19 cellular contexts compared by ENCODE assay signal in the genomic region with DNA sequence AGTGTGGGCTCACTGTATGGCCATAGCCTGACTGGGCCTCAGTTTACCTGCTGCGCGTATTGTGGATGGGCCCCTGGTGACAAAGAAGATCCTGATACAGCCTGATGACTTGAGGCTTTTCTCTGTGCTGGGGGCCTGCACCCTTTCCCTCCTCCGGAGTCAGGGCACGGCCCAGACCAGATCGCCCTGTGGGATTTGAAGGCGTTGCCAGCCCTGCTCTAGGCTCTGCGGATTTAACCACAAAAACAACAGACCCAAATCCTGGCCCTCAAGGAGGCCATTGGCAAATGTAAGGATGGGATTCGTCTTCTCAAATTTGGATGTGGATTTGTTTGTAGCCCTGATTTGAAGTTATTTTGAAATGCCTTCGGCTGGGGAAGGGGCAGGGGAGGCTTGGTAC.
A peak's percentile ranks its signal among the peaks of the same experiment; 100 is the strongest.
DNase-seq lines count a peak whose midpoint lies in the region; ATAC-seq, FAIRE-seq and TF ChIP-seq lines count a peak whose summit lies in the region.
"Had no signal": no experiment of that assay in that cellular context is flagged by ENCODE, and none has a peak within 500 bp of the region (broad histone marks: within the 10 kb centered on the region; RNA-seq: fewer than 3 reads in every experiment).

No MANE protein-coding gene starts in this region.

- H2BK15ac ChIP-seq in H1 (ENCODE audit: low read length) = 0 out of 2 replicates have a peak overlapping the region, but pooled peaks have one; percentile 72

- H3K9me3 ChIP-seq in left ventricle myocardium inferior (replicated peaks) (no peaks in the 10 kb centered on the region), PC-3 (ENCODE audit: low read length) (no peaks in the 10 kb centered on the region), H1 (ENCODE audit: insufficient read depth in 2 of 2, low read depth in 1 of 2, low read length in 1 of 2) (no peaks in the 10 kb centered on the region)
- H3K9me3 ChIP-seq: Caco-2, MG63 had no signal

- no peak overlapping the region for H3K14ac ChIP-seq in H1 (ENCODE audit: insufficient read length)

- POLR2A ChIA-PET in PC-3 (lab: Charles Lee; ENCODE audit: unreplicated experiment) = no interaction called here
- POLR2A ChIA-PET in H1 (lab: Charles Lee; ENCODE audit: partially characterized antibody) = interaction anchor here (2.3 kb wide), 1 partner anchor 65 kb away, joined by 5 read pairs; no protein-coding TSS in a partner anchor

- no peak for TF ChIP-seq EP300 in H1 (IDR thresholded peaks at IDR 0.05; ENCODE audit: borderline replicate concordance in 1 of 2, low read depth in 2 of 2, low read length in 2 of 2)

- intact Hi-C loops in left ventricle myocardium inferior (cut with micrococcal nuclease) (loop anchor here (5.0 to 10.0 kb wide), 3 partner anchors 68 to 196 kb away; a partner anchor contains a TSS), Right ventricle myocardium inferior (cut with DNase I) (no loop called here), PC-3 (cut with micrococcal nuclease) (loop anchor here (10.0 kb wide), 1 partner anchor 68 kb away; no protein-coding TSS in a partner anchor)

- no peak for TF ChIP-seq RAD21 in H1 (IDR thresholded peaks at IDR 0.05 in 1 of 2, conservative IDR thresholded peaks at IDR 0.05 in 1 of 2; ENCODE audit: low read depth in 2 of 2, low read length in 2 of 2)

- H3K56ac ChIP-seq in H1 (replicated peaks; ENCODE audit: insufficient read length, low read depth, low read length) = no peak overlapping the region

- no peaks in the 10 kb centered on the region for H3K79me1 ChIP-seq in H1 (ENCODE audit: low read depth, low read length)

- DNase-seq in left ventricle myocardium inferior (no peak), Right ventricle myocardium inferior (ENCODE audit: missing footprints) (no peak), PC-3 (peak; percentile 8), H1 (ENCODE audit: low read depth in 1 of 2, low spot score in 2 of 2) (no peak), urothelium cell line (ENCODE audit: low spot score) (peak; percentile 48), brain microvascular endothelial cell (no peak), HuH-7 (ENCODE audit: low spot score) (no peak)
- DNase-seq: Caco-2; CD4-positive, alpha-beta T cell; GDM1; NCI-H1092; NCI-H1436 treated with DMSO at 0.1 percent for 48 hours; NCI-H2029; NCI-H446 treated with DMSO at 0.1 percent for 48 hours; NK-92 treated with Interleukin-12 subunit alpha and Interleukin-12 subunit beta, amount 100 ng/mL, for 24 hours; SIG-M5 had no signal

- no peaks in the 10 kb centered on the region for H3F3A ChIP-seq in PC-3 (ENCODE audit: low read length, unreplicated experiment)

- H3K4ac ChIP-seq in H1 (replicated peaks; ENCODE audit: insufficient read length, low read depth, low read length) = no peak overlapping the region

- H3K4me3 ChIP-seq in left ventricle myocardium inferior (no peak overlapping the region), PC-3 (ENCODE audit: low read length) (no peak overlapping the region), H1 (ENCODE audit: extremely low read depth in 1 of 4, insufficient read depth in 2 of 4, low read depth in 3 of 4, low read length in 4 of 4) (no peak overlapping the region), brain microvascular endothelial cell (ENCODE audit: low read depth, low read length) (no peak overlapping the region)
- H3K4me3 ChIP-seq: MG63 had no signal

- in situ Hi-C loops in brain microvascular endothelial cell (cut with HindIII; ENCODE audit: low pct_ligation_motif_present, low sequenced_read_pairs) = no loop called here

- BruUV-seq in PC-3 (replicated peaks; lab: Mats Ljungman, UMichigan) = no TSS peak

- no peak overlapping the region for H3K18ac ChIP-seq in H1 (ENCODE audit: extremely low read depth, low read length)

- H3K23me2 ChIP-seq in H1 (ENCODE audit: low read depth, low read length) = no peaks in the 10 kb centered on the region

- no peak for TF ChIP-seq POLR2A in H1 (IDR thresholded peaks at IDR 0.05; ENCODE audit: control extremely low read depth in 1 of 2, low read depth in 2 of 2, low read length in 2 of 2)

- H3K27ac ChIP-seq in left ventricle myocardium inferior (replicated peaks) (peak overlapping the region; percentile 71), PC-3 (ENCODE audit: low read length) (no peak overlapping the region), H1 (ENCODE audit: low read depth, low read length) (no peak overlapping the region), brain microvascular endothelial cell (no peak overlapping the region)
- H3K27ac ChIP-seq: KMS-11 had no signal

- no peak overlapping the region for H3K23ac ChIP-seq in H1 (ENCODE audit: insufficient read length)

- no peak overlapping the region for H4K91ac ChIP-seq in H1 (replicated peaks; ENCODE audit: insufficient read length, low read length)

- no peak overlapping the region for H4K5ac ChIP-seq in H1 (ENCODE audit: insufficient read length, low read depth, low read length)

- H3K4me2 ChIP-seq in PC-3 (ENCODE audit: low read length) (peak overlapping the region; percentile 34; the same call in 1 of the 2 replicates), H1 (ENCODE audit: insufficient read depth in 1 of 2, low read depth in 2 of 2, low read length in 2 of 2) (no peak overlapping the region)
- H3K4me2 ChIP-seq: KMS-11 had no signal

- no peak overlapping the region for H4K8ac ChIP-seq in H1 (ENCODE audit: extremely low read depth, insufficient read depth, low read length)

- H3K9me2 ChIP-seq in PC-3 (replicated peaks; ENCODE audit: low read length) = no peaks in the 10 kb centered on the region

- 95% methylated on average over 9 of the region's 9 CpGs; no CpG with 5 or more reads in 1 of the 2 experiments for WGBS in H1 (ENCODE audit: extremely low coverage in 1 of 2, insufficient coverage in 1 of 2, insufficient read length in 1 of 2, insufficient replicate concordance in 2 of 2, low coverage in 1 of 2, low lambda C conversion rate in 2 of 2, missing lambda C conversion rate in 1 of 2), 2 experiments

- H3K36me3 ChIP-seq in left ventricle myocardium inferior = no peaks in the 10 kb centered on the region
- H3K36me3 ChIP-seq in PC-3 (ENCODE audit: low read depth, low read length) = no peaks in the 10 kb centered on the region
- H3K36me3 ChIP-seq in H1 (ENCODE audit: control insufficient read depth in 2 of 4, insufficient read depth in 4 of 4, low read length in 3 of 4) = no peaks in the 10 kb centered on the region
- H3K36me3 ChIP-seq in brain microvascular endothelial cell (replicated peaks) = no peaks in the 10 kb centered on the region
- H3K36me3 ChIP-seq: MG63 had no signal

- peaks cover 81% of the 10 kb centered on the region for H3K4me1 ChIP-seq in left ventricle myocardium inferior
- peaks cover 13% of the 10 kb centered on the region for H3K4me1 ChIP-seq in PC-3 (ENCODE audit: insufficient read depth, low read length)
- H3K4me1 ChIP-seq in H1 (replicated peaks in 1 of 4; ENCODE audit: control insufficient read depth in 3 of 4, insufficient read depth in 4 of 4, low read length in 3 of 4) = peaks cover 0 to 15% (median 6%) of the 10 kb centered on the region in 4 experiments
- H3K4me1 ChIP-seq: Caco-2 had no signal

- no peak for ATAC-seq in Right ventricle myocardium inferior
- ATAC-seq in PC-3 = no peak
- no peak for ATAC-seq in GM18519 (IDR thresholded peaks at IDR 0.05; ENCODE audit: low FRiP score, unreplicated experiment)

- H2BK5ac ChIP-seq in H1 (ENCODE audit: low read depth, low read length) = no peak overlapping the region

- H2AFZ ChIP-seq in PC-3 (ENCODE audit: low read length) (no peak overlapping the region), H1 (ENCODE audit: low read length) (no peak overlapping the region)

- CTCF ChIA-PET in PC-3 (lab: Charles Lee) (interaction anchor here (0.6 to 0.9 kb wide), 2 partner anchors 78 to 137 kb away, joined by 4 to 5 read pairs; no protein-coding TSS in a partner anchor), H1 (lab: Charles Lee; ENCODE audit: partially characterized antibody) (interaction anchor here (0.6 to 16.9 kb wide), 14 partner anchors 8 to 200 kb away, joined by 3 to 361 read pairs (median 22); no protein-coding TSS in a partner anchor)

- H4K20me1 ChIP-seq in PC-3 (ENCODE audit: low read length) (no peaks in the 10 kb centered on the region), H1 (replicated peaks in 1 of 2; ENCODE audit: control insufficient read depth in 1 of 2, insufficient read depth in 2 of 2, low read length in 2 of 2) (peaks cover 2 to 3% of the 10 kb centered on the region in 2 experiments)

- H3K9ac ChIP-seq in PC-3 (ENCODE audit: low read length) = no peak overlapping the region
- no peak overlapping the region for H3K9ac ChIP-seq in H1 (replicated peaks in 1 of 4; ENCODE audit: extremely low read depth in 1 of 4, low read depth in 3 of 4, low read length in 3 of 4)
- H3K9ac ChIP-seq: KMS-11 had no signal

- no peaks in the 10 kb centered on the region for H3K27me3 ChIP-seq in left ventricle myocardium inferior (ENCODE audit: low read depth)
- H3K27me3 ChIP-seq in PC-3 (ENCODE audit: low read length) = no peaks in the 10 kb centered on the region
- no peaks in the 10 kb centered on the region for H3K27me3 ChIP-seq in H1 (replicated peaks in 1 of 4; ENCODE audit: control insufficient read depth in 3 of 4, extremely low read depth in 1 of 4, insufficient read depth in 3 of 4, low read length in 3 of 4)
- H3K27me3 ChIP-seq in brain microvascular endothelial cell (replicated peaks) = no peaks in the 10 kb centered on the region
- H3K27me3 ChIP-seq: MG63 had no signal

- no peak overlapping the region for H2BK20ac ChIP-seq in H1 (ENCODE audit: low read length)

- TF ChIP-seq CTCF in left ventricle myocardium inferior (IDR thresholded peaks at IDR 0.05; ENCODE audit: borderline replicate concordance) (no peak), PC-3 (conservative IDR thresholded peaks at IDR 0.05; ENCODE audit: low read depth, low read length) (no peak), H1 (IDR thresholded peaks at IDR 0.05; ENCODE audit: control extremely low read depth in 1 of 3, insufficient read depth in 1 of 3, low read depth in 1 of 3, low read length in 3 of 3) (no peak), brain microvascular endothelial cell (IDR thresholded peaks at IDR 0.05; ENCODE audit: low read depth, low read length, missing control alignments) (no peak)

- H2BK120ac ChIP-seq in H1 (replicated peaks; ENCODE audit: low read depth, low read length) = no peak overlapping the region

- no peak overlapping the region for H2BK12ac ChIP-seq in H1 (ENCODE audit: low read depth, low read length)

- FAIRE-seq in H1 (lab: Jason Lieb, UNC) = no peak
- FAIRE-seq in urothelium cell line (lab: Jason Lieb, UNC) = no peak

- H2AK5ac ChIP-seq in H1 (ENCODE audit: low read depth, low read length) = no peak overlapping the region

- H3K79me2 ChIP-seq in PC-3 (ENCODE audit: low read length) (no peaks in the 10 kb centered on the region), H1 (ENCODE audit: control insufficient read depth in 1 of 2, insufficient read depth in 2 of 2, low read length in 2 of 2) (no peaks in the 10 kb centered on the region)

TF ChIP-seq in H1, 55 proteins besides CTCF, POLR2A, EP300 and RAD21:
- TF ChIP-seq CREB1 (IDR thresholded peaks at IDR 0.05) = no peak
- no peak for TF ChIP-seq BACH1 (IDR thresholded peaks at IDR 0.05; ENCODE audit: low read length)
- TF ChIP-seq TAF1 (IDR thresholded peaks at IDR 0.05; ENCODE audit: low read depth, low read length) = no peak
- no peak for TF ChIP-seq SAP30 (IDR thresholded peaks at IDR 0.05; ENCODE audit: insufficient read depth, insufficient replicate concordance, low read length)
- TF ChIP-seq MAFK (IDR thresholded peaks at IDR 0.05; ENCODE audit: low read depth, low read length) = no peak

Comparison
In these comparisons a context has a peak if more than half of its experiments do, and no peak if none do; other contexts are left out.
1. DNase-seq: peak in PC-3 (single experiment) and urothelium cell line (single experiment); none in left ventricle myocardium inferior (single experiment), Right ventricle myocardium inferior (single experiment), H1 (0 of 2), brain microvascular endothelial cell (single experiment) and HuH-7 (single experiment).